In the genomic region with DNA sequence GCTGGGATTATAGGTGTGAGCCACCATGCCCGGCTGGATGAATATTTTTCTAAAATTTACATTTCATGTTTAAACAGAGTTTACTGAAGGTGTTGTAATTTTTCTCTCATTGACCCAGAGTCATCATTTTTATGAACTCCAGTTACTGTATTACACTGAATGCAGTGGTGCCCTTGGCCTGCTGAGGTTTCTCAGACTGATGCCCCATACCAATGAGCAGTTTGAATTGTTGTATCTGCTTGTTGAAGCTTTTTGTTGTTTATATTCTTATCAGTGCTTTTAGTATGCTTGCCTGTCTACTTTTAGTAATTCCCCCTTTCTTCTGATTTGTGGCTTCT, we compare ENCODE assay signal across 11 cellular contexts. TPM values are rescaled to one million over a fixed set of nuclear protein-coding genes. Genes with fewer than 3 reads are reported as not detected.
DNase-seq lines count a peak whose midpoint lies in the region; ATAC-seq, FAIRE-seq and TF ChIP-seq lines count a peak whose summit lies in the region.
"Had no signal": no experiment of that assay in that cellular context is flagged by ENCODE, and none has a peak within 500 bp of the region (broad histone marks: within the 10 kb centered on the region; RNA-seq: fewer than 3 reads in every experiment).

No MANE protein-coding gene starts in this region.

- peak overlapping the region; percentile 86 for H3K27ac ChIP-seq in foreskin keratinocyte
- peak overlapping the region; percentile 77 for H3K27ac ChIP-seq in skeletal muscle tissue (ENCODE audit: low read depth, low read length)
- H3K27ac ChIP-seq: suprapubic skin had no signal

- no peaks in the 10 kb centered on the region for H3K9me3 ChIP-seq in skeletal muscle tissue (ENCODE audit: control insufficient read depth in 3 of 3, low read length in 3 of 3)
- H3K9me3 ChIP-seq: suprapubic skin had no signal

- no peak for TF ChIP-seq CTCF in foreskin keratinocyte (conservative IDR thresholded peaks at IDR 0.05)

- no peak overlapping the region for H3K9ac ChIP-seq in skeletal muscle tissue (ENCODE audit: low read depth in 1 of 3, low read length in 3 of 3)

- DNase-seq in HTR-8/SVneo (ENCODE audit: insufficient read length, low spot score) (peak; percentile 10), foreskin keratinocyte (no peak)
- DNase-seq in stimulated activated CD4-positive, alpha-beta T cell treated with anti-CD3 and anti-CD28 coated beads, Interleukin-2, amount 100 ng/mL, for 48 hours = no peak
- DNase-seq: activated effector memory CD4-positive, alpha-beta T cell treated with Interleukin-2 at 50 U/mL for 16 hours; CD8-positive, alpha-beta T cell; NCI-H1092 treated with DMSO at 0.1 percent for 48 hours had no signal

- ATAC-seq in SK-N-SH treated with all-trans-retinoic acid at 6 μM for 48 hours (peak; percentile 79), foreskin keratinocyte (peak; percentile 67), HG03432 (IDR thresholded peaks at IDR 0.05; ENCODE audit: unreplicated experiment) (no peak), GM18867 (IDR thresholded peaks at IDR 0.05; ENCODE audit: unreplicated experiment) (no peak)
- ATAC-seq: CD8-positive, alpha-beta T cell had no signal

- no peak overlapping the region for H3K4me3 ChIP-seq in skeletal muscle tissue (ENCODE audit: low read length in 3 of 3)
- H3K4me3 ChIP-seq: suprapubic skin had no signal

- H3K36me3 ChIP-seq in skeletal muscle tissue (ENCODE audit: control insufficient read depth in 3 of 3, insufficient read depth in 3 of 3, low read length in 3 of 3) = peaks cover 28 to 65% (median 50%) of the 10 kb centered on the region in 3 donors

- peaks cover 15% of the 10 kb centered on the region for H3K4me1 ChIP-seq in foreskin keratinocyte
- H3K4me1 ChIP-seq in skeletal muscle tissue (ENCODE audit: control insufficient read depth in 3 of 3, insufficient read depth in 3 of 3, low read length in 3 of 3) = peaks cover 0 to 23% (median 19%) of the 10 kb centered on the region in 3 donors
- H3K4me1 ChIP-seq: suprapubic skin had no signal

- H3K27me3 ChIP-seq in foreskin keratinocyte (no peaks in the 10 kb centered on the region), skeletal muscle tissue (ENCODE audit: control insufficient read depth in 3 of 3, insufficient read depth in 3 of 3, low read length in 3 of 3) (no peaks in the 10 kb centered on the region)
- H3K27me3 ChIP-seq: suprapubic skin had no signal

- FAIRE-seq in HTR-8/SVneo (lab: Jason Lieb, UNC) = no peak

TF ChIP-seq in SK-N-SH treated with all-trans-retinoic acid at 6 μM for 48 hours, 23 proteins besides CTCF, POLR2A, EP300 and RAD21:
- TF ChIP-seq OSR1 (CRISPR knock-in tag; IDR thresholded peaks at IDR 0.05) (no peak), ISL1 (CRISPR knock-in tag; IDR thresholded peaks at IDR 0.05) (peak; percentile 91)

RNA-seq across cellular contexts. Expression of gene NFX1, which starts 29.9 kb away (rescaled TPM):
- total RNA-seq in foreskin keratinocyte = 27.5 and 27.9 TPM in 2 replicates
- 9.7 and 11.8 TPM in 2 replicates for polyA plus RNA-seq in foreskin keratinocyte
- total RNA-seq in skeletal muscle tissue = 15.1 TPM

RNA-seq across cellular contexts. Expression of gene CHMP5, which starts 55.4 kb away (rescaled TPM):
- total RNA-seq in foreskin keratinocyte = 86.7 and 94.8 TPM in 2 replicates
- 77.4 and 77.7 TPM in 2 replicates for polyA plus RNA-seq in foreskin keratinocyte
- total RNA-seq in skeletal muscle tissue = 52.7 TPM

RNA-seq across cellular contexts. Expression of gene BAG1, which starts 55.7 kb away (rescaled TPM):
- total RNA-seq in foreskin keratinocyte (29.6 and 33.5 TPM in 2 replicates), skeletal muscle tissue (40.2 TPM)
- polyA plus RNA-seq in foreskin keratinocyte = 32.5 and 40.6 TPM in 2 replicates

Comparison
In these comparisons a context has a peak if more than half of its experiments do, and no peak if none do; other contexts are left out.
1. ATAC-seq: peak in SK-N-SH treated with all-trans-retinoic acid at 6 μM for 48 hours (single experiment) and foreskin keratinocyte (single experiment); none in HG03432 (single experiment) and GM18867 (single experiment).